In genomic region chr6:170102038-170102437, GRCh38 we compare ENCODE assay signal across 23 cellular contexts.
A peak's percentile ranks its signal among the peaks of the same experiment; 100 is the strongest.
DNase-seq lines count a peak whose midpoint lies in the region; ATAC-seq and TF ChIP-seq lines count a peak whose summit lies in the region.
"Had no signal": no experiment of that assay in that cellular context is flagged by ENCODE, and none has a peak within 500 bp of the region (broad histone marks: within the 10 kb centered on the region; RNA-seq: fewer than 3 reads in every experiment).

No MANE protein-coding gene starts in this region.

- no peaks in the 10 kb centered on the region for H3K27me3 ChIP-seq in H7 (ENCODE audit: control insufficient read depth, insufficient read depth, low read length)
- H3K27me3 ChIP-seq in sigmoid colon: no peaks in the 10 kb centered on the region

- H3K9me3 Mint-ChIP-seq in CD14-positive monocyte: peaks cover 6 to 16% (median 8%) of the 10 kb centered on the region in 7 donors
- H3K9me3 Mint-ChIP-seq: neural crest cell had no signal

- no peak overlapping the region for H3K4me3 Mint-ChIP-seq in CD14-positive monocyte
- H3K4me3 Mint-ChIP-seq: activated naive CD4-positive, alpha-beta T cell treated with anti-CD3 and anti-CD28 coated beads, Interleukin-2, amount 10 ng/mL, durations not matched to agents 7 days and 5 days; brain; HFFc6; neural crest cell had no signal

- TF ChIP-seq CTCF in CD14-positive monocyte (IDR thresholded peaks at IDR 0.05): no peak
- no peak for TF ChIP-seq CTCF in sigmoid colon (IDR thresholded peaks at IDR 0.05)

- H3K4me1 ChIP-seq in sigmoid colon: peaks cover 0 to 2% (median 0%) of the 10 kb centered on the region in 4 donors

- no peak overlapping the region for H3K27ac Mint-ChIP-seq in CD14-positive monocyte
- H3K27ac Mint-ChIP-seq: activated naive CD4-positive, alpha-beta T cell treated with anti-CD3 and anti-CD28 coated beads, Interleukin-2, amount 10 ng/mL, durations not matched to agents 7 days and 5 days; HFFc6; progenitor cell of endocrine pancreas had no signal

- DNase-seq in CD14-positive monocyte (ENCODE audit: low spot score) (peak; percentile 18), H7 (peak; percentile 71), islet precursor cell (peak; percentile 34), sigmoid colon (peak; percentile 47), NCI-H1930 (lab: John Stamatoyannopoulos, UW) (no peak), NCI-H187 (lab: John Stamatoyannopoulos, UW) (no peak)
- DNase-seq: cerebellar nuclear complex; HFFc6; mammary epithelial cell; NCI-H1048; NCI-H1694; NCI-H524; NK-92 treated with Interleukin-12 subunit alpha and Interleukin-12 subunit beta, amount 100 ng/mL, for 24 hours; PC-3; SK-N-SH; trophoblast cell had no signal

- H3K36me3 Mint-ChIP-seq in CD14-positive monocyte: no peaks in the 10 kb centered on the region
- H3K36me3 Mint-ChIP-seq: activated naive CD4-positive, alpha-beta T cell treated with anti-CD3 and anti-CD28 coated beads, Interleukin-2, amount 10 ng/mL, durations not matched to agents 7 days and 5 days; brain had no signal

- H3K9me3 ChIP-seq in sigmoid colon: no peaks in the 10 kb centered on the region

- TF ChIP-seq EP300 in sigmoid colon (IDR thresholded peaks at IDR 0.05): no peak

- H3K4me1 Mint-ChIP-seq in CD14-positive monocyte: no peaks in the 10 kb centered on the region
- H3K4me1 Mint-ChIP-seq: activated naive CD4-positive, alpha-beta T cell treated with anti-CD3 and anti-CD28 coated beads, Interleukin-2, amount 10 ng/mL, durations not matched to agents 7 days and 5 days; neural crest cell had no signal

- no peak for ATAC-seq in HG03378 (IDR thresholded peaks at IDR 0.05; ENCODE audit: unreplicated experiment)
- ATAC-seq: GM12878, PC-3 had no signal

- intact Hi-C loops in CD14-positive monocyte (cut with micrococcal nuclease) (no loop called here), sigmoid colon (cut with DNase I) (no loop called here)

- H3K4me3 ChIP-seq in H7 (ENCODE audit: insufficient read depth, low read depth, low read length) (no peak overlapping the region), sigmoid colon (no peak overlapping the region)
- H3K4me3 ChIP-seq: GM12878 had no signal

- H3K36me3 ChIP-seq in H7 (replicated peaks; ENCODE audit: control insufficient read depth, insufficient read depth, low read length) (no peaks in the 10 kb centered on the region), sigmoid colon (no peaks in the 10 kb centered on the region)

- no peak overlapping the region for H3K27ac ChIP-seq in sigmoid colon
- H3K27ac ChIP-seq: C4-2B had no signal

- no peak for TF ChIP-seq POLR2A in sigmoid colon (IDR thresholded peaks at IDR 0.05)

- H3K27me3 Mint-ChIP-seq in CD14-positive monocyte (ENCODE audit: low read depth in 3 of 3): peaks cover 7 to 19% (median 18%) of the 10 kb centered on the region in 3 donors

- WGBS in sigmoid colon, 2 donors: 76 to 85% methylated on average over 7 of the region's 7 CpGs

Comparison
In these comparisons a context has a peak if more than half of its experiments do, and no peak if none do; other contexts are left out.
1. DNase-seq: peak in CD14-positive monocyte (single experiment), H7 (single experiment), islet precursor cell (single experiment) and sigmoid colon (single experiment); none in NCI-H1930 (0 of 2) and NCI-H187 (0 of 2).